Comparison of ENCODE assay signal across 20 cellular contexts in genomic region chr7:124776153-124776552, GRCh38. TPM values are rescaled to one million over a fixed set of nuclear protein-coding genes. Genes with fewer than 3 reads are reported as not detected.
"Had no signal": no experiment of that assay in that cellular context is flagged by ENCODE, and none has a peak within 500 bp of the region (broad histone marks: within the 10 kb centered on the region; RNA-seq: fewer than 3 reads in every experiment).

No MANE protein-coding gene starts in this region.

- H3K4me3 ChIP-seq: colonic mucosa, esophagus muscularis mucosa, gastroesophageal sphincter, heart left ventricle, hepatocyte, left lung, lower lobe of right lung, mucosa of descending colon had no signal

- H3K27ac ChIP-seq: colonic mucosa, esophagus muscularis mucosa, foreskin keratinocyte, gastroesophageal sphincter, heart left ventricle, hepatocyte, left lung, lower lobe of right lung had no signal

- DNase-seq: colonic mucosa; cortex of kidney; effector CD8-positive, alpha-beta T cell; effector memory CD8-positive, alpha-beta T cell; endodermal cell; foreskin keratinocyte; heart left ventricle; hypothalamus; immature natural killer cell; left cardiac atrium; left lung; left ventricle myocardium superior; lower lobe of right lung; mesenchymal stem cell; mucosa of descending colon; naive B cell had no signal

- ATAC-seq: effector memory CD8-positive, alpha-beta T cell; foreskin keratinocyte; gastroesophageal sphincter; heart left ventricle; left cardiac atrium; left lung; left ventricle myocardium superior; lower lobe of right lung; mucosa of descending colon had no signal

- H3K9me3 ChIP-seq: colonic mucosa, esophagus muscularis mucosa, gastroesophageal sphincter, heart left ventricle, left lung, lower lobe of right lung, mucosa of descending colon had no signal

- H3K4me1 ChIP-seq: colonic mucosa, esophagus muscularis mucosa, foreskin keratinocyte, gastroesophageal sphincter, heart left ventricle, left lung, lower lobe of right lung had no signal

- H3K36me3 ChIP-seq: colonic mucosa, esophagus muscularis mucosa, gastroesophageal sphincter, heart left ventricle, left lung, lower lobe of right lung had no signal

RNA-seq across cellular contexts. Expression of gene GPR37, which starts 10.6 kb away (rescaled TPM):
- total RNA-seq: left ventricle myocardium superior, mesenteric fat pad had no signal
